Comparison of ENCODE assay signal across 8 cellular contexts in the genomic region with DNA sequence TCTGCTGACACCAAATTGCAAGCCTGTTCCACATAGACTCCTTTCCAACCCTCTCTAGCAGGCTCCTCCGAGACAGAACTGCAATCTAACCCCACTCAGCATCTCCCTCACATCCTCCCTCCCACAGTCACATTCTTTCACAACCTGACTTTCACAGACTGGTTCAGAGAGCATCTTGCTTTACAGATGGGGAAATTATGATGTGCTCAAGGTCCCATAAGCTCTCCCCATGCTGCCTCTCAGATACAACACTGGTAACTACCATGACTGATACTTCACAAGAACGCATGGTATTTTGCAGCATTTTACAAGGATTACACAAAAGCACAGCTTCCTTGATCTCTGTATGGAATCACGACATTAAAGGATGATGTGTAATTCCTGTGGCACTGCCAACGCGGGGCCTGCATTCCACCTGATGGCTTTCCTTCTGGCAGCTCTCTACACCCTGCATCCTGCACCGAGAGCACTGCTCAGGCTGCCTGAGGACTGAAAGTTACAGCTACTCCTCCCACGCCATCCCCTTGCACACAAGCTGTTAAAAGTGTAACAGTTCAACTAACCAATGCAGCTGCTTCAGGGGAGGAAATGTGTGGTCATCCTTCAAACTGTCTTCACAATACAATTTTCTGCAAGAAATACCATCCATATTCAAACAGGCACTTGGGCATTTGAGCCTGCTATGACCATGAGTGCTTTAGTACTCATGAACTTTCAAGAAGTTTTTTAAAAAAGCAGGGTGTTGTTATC. TPM values are rescaled to one million over a fixed set of nuclear protein-coding genes. Genes with fewer than 3 reads are reported as not detected.
DNase-seq lines count a peak whose midpoint lies in the region; ATAC-seq and TF ChIP-seq lines count a peak whose summit lies in the region.

No MANE protein-coding gene starts in this region.

- DNase-seq in BJ (ENCODE audit: low read depth) (peak; percentile 95), immature natural killer cell (peak; percentile 72 to 75 (median 74)), NCI-H2171 treated with DMSO at 0.1 percent for 48 hours (lab: John Stamatoyannopoulos, UW) (no peak), sciatic nerve (ENCODE audit: low spot score) (no peak)
- peak; percentile 84 for DNase-seq in activated CD8-positive, alpha-beta memory T cell treated with anti-CD3 and anti-CD28 coated beads for 24 hours

- peak overlapping the region; percentile 76 to 83 (median 79) for H3K4me3 Mint-ChIP-seq in immature natural killer cell
- H3K4me3 Mint-ChIP-seq in stimulated activated naive CD8-positive, alpha-beta T cell treated with anti-CD3 and anti-CD28 coated beads, Interleukin-15, Interleukin-2, amounts not matched to agents 100 ng/mL and 50 ng/mL, for 24 hours, result peak overlapping the region; percentile 39

- TF ChIP-seq CTCF in BJ (IDR thresholded peaks at IDR 0.05; ENCODE audit: insufficient read depth, low read depth, low read length), result no peak

- H3K36me3 ChIP-seq in BJ (ENCODE audit: control insufficient read depth, insufficient read depth, low read length), result peaks cover 2% of the 10 kb centered on the region; the same call in 1 of the 2 replicates

- intact Hi-C loops in sciatic nerve (cut with DNase I), result no loop called here

- peaks cover 90 to 100% of the 10 kb centered on the region in 2 donors for H3K4me1 Mint-ChIP-seq in immature natural killer cell
- peaks cover 98% of the 10 kb centered on the region for H3K4me1 Mint-ChIP-seq in stimulated activated naive CD8-positive, alpha-beta T cell treated with anti-CD3 and anti-CD28 coated beads, Interleukin-15, Interleukin-2, amounts not matched to agents 100 ng/mL and 50 ng/mL, for 24 hours (ENCODE audit: low read depth)

- H3K27me3 Mint-ChIP-seq in immature natural killer cell (ENCODE audit: low read depth in 3 of 3), result peaks cover 4 to 14% (median 10%) of the 10 kb centered on the region in 3 donors
- no peaks in the 10 kb centered on the region for H3K27me3 Mint-ChIP-seq in stimulated activated naive CD8-positive, alpha-beta T cell treated with anti-CD3 and anti-CD28 coated beads, Interleukin-15, Interleukin-2, amounts not matched to agents 100 ng/mL and 50 ng/mL, for 24 hours

- no peaks in the 10 kb centered on the region for H3K9me3 Mint-ChIP-seq in immature natural killer cell
- no peaks in the 10 kb centered on the region for H3K9me3 Mint-ChIP-seq in stimulated activated naive CD8-positive, alpha-beta T cell treated with anti-CD3 and anti-CD28 coated beads, Interleukin-15, Interleukin-2, amounts not matched to agents 100 ng/mL and 50 ng/mL, for 24 hours

- POLR2A ChIA-PET in BJ (lab: Charles Lee), result interaction anchor here (1.4 kb wide), 1 partner anchor 16 kb away, joined by 3 read pairs; no protein-coding TSS in a partner anchor

- CTCF ChIA-PET in BJ (lab: Yijun Ruan, JAX), result interaction anchor here (1.0 to 2.9 kb wide), 7 partner anchors 9 to 86 kb away, joined by 3 to 13 read pairs (median 4); no protein-coding TSS in a partner anchor

- H3K27ac Mint-ChIP-seq in immature natural killer cell, result peak overlapping the region; percentile 96 to 99 (median 96)
- H3K27ac Mint-ChIP-seq in stimulated activated naive CD8-positive, alpha-beta T cell treated with anti-CD3 and anti-CD28 coated beads, Interleukin-15, Interleukin-2, amounts not matched to agents 100 ng/mL and 50 ng/mL, for 24 hours, result peak overlapping the region; percentile 88

- peak; percentile 86 for ATAC-seq in GM19395 (IDR thresholded peaks at IDR 0.05; ENCODE audit: unreplicated experiment)
- peak; percentile 37 for ATAC-seq in HG03558 (IDR thresholded peaks at IDR 0.05; ENCODE audit: extremely low read depth, unreplicated experiment)
- no peak for ATAC-seq in sciatic nerve

- no peaks in the 10 kb centered on the region for H3K27me3 ChIP-seq in BJ (ENCODE audit: control insufficient read depth, insufficient read depth, low read length)

- H3K4me3 ChIP-seq in BJ (ENCODE audit: low read depth, low read length), result no peak overlapping the region

- peaks cover 0 to 7% (median 3%) of the 10 kb centered on the region in 3 donors for H3K36me3 Mint-ChIP-seq in immature natural killer cell
- peaks cover 27% of the 10 kb centered on the region for H3K36me3 Mint-ChIP-seq in stimulated activated naive CD8-positive, alpha-beta T cell treated with anti-CD3 and anti-CD28 coated beads, Interleukin-15, Interleukin-2, amounts not matched to agents 100 ng/mL and 50 ng/mL, for 24 hours (ENCODE audit: low read depth)

RNA-seq across cellular contexts. Expression of gene TBC1D2B, which starts 27.6 kb away (rescaled TPM):
- polyA plus RNA-seq in BJ (2011; rRNA removed) (37.3 and 39.8 TPM in 2 replicates), immature natural killer cell (10 to 100 TPM in 1 of 3 donors, 1 to 10 TPM in 2; 3.5 to 10.2 (median 7.8) TPM)
- 36.0 and 41.3 TPM in 2 replicates for polyA minus RNA-seq in BJ (2011; rRNA and poly(A)+ RNA removed)
- total RNA-seq in sciatic nerve, result 103 TPM

RNA-seq across cellular contexts. Expression of gene SH2D7, which starts 42.5 kb away (rescaled TPM):
- polyA plus RNA-seq in BJ (2011; rRNA removed), result not detected in 2 replicates
- not detected in 2 replicates for polyA minus RNA-seq in BJ (2011; rRNA and poly(A)+ RNA removed)
- not detected for polyA plus RNA-seq in immature natural killer cell
- total RNA-seq in sciatic nerve, result not detected

Comparison
In these comparisons a context has a peak if more than half of its experiments do, and no peak if none do; other contexts are left out.
1. DNase-seq: peak in BJ (single experiment), activated CD8-positive, alpha-beta memory T cell treated with anti-CD3 and anti-CD28 coated beads for 24 hours (single experiment) and immature natural killer cell (3 of 3); none in NCI-H2171 treated with DMSO at 0.1 percent for 48 hours (single experiment) and sciatic nerve (single experiment).